In the genomic region with DNA sequence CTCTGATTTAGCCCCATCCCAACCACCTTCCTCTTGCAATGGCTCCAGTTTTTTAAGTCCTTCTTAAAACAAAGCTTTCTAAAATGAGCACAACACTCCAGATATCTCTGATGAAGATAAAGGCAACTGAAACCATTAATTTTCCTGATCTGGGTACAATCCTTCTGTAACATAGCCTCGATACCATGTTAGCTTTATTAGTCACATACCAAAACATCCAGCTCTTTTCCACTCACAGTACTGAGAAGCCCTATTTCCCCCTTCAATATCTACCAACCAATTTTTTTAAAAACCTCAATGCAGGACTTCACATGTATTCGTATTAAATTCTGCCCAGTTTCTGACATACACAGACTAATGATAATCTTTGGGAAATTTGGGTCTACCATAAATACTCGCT, we compare ENCODE assay signal across 12 cellular contexts.
DNase-seq lines count a peak whose midpoint lies in the region; ATAC-seq and TF ChIP-seq lines count a peak whose summit lies in the region.
"Had no signal": no experiment of that assay in that cellular context is flagged by ENCODE, and none has a peak within 500 bp of the region (broad histone marks: within the 10 kb centered on the region; RNA-seq: fewer than 3 reads in every experiment).

No MANE protein-coding gene starts in this region.

- POLR2A ChIA-PET in activated CD4-positive, alpha-beta T cell treated with anti-CD3 and anti-CD28 coated beads for 36 hours (lab: Charles Lee): no interaction called here
- POLR2A ChIA-PET in Panc1 (lab: Charles Lee): interaction anchor here (0.5 kb wide), 1 partner anchor 312 kb away, joined by 4 read pairs; no protein-coding TSS in a partner anchor

- no peak overlapping the region for H2AFZ ChIP-seq in osteoblast (ENCODE audit: low read length)

- no peak for ATAC-seq in activated CD4-positive, alpha-beta T cell treated with anti-CD3 and anti-CD28 coated beads for 36 hours
- ATAC-seq in Panc1 (peak; percentile 52; the same call in 1 of the 2 replicates), HG02973 (IDR thresholded peaks at IDR 0.05; ENCODE audit: unreplicated experiment) (no peak), GM18498 (IDR thresholded peaks at IDR 0.05; ENCODE audit: unreplicated experiment) (no peak)
- no peak for ATAC-seq in central memory CD8-positive, alpha-beta T cell (replicated peaks; ENCODE audit: extremely low read depth, poor library complexity, severe bottlenecking)

- H3K9me3 Mint-ChIP-seq in activated CD4-positive, alpha-beta T cell treated with anti-CD3 and anti-CD28 coated beads for 36 hours (ENCODE audit: low read depth): no peaks in the 10 kb centered on the region
- H3K9me3 Mint-ChIP-seq in central memory CD8-positive, alpha-beta T cell: no peaks in the 10 kb centered on the region

- DNase-seq in activated CD4-positive, alpha-beta T cell treated with anti-CD3 and anti-CD28 coated beads for 36 hours: no peak
- no peak for DNase-seq in activated CD4-positive, alpha-beta T cell treated with anti-CD3 and anti-CD28 coated beads, Interleukin-2, amount 50 U/mL, for 4 hours
- DNase-seq in Panc1 (ENCODE audit: low read depth, low spot score) (no peak), osteoblast (ENCODE audit: insufficient read length, low spot score, missing footprints) (peak; percentile 64)
- DNase-seq in central memory CD8-positive, alpha-beta T cell (ENCODE audit: low spot score in 2 of 2): no peak
- no peak for DNase-seq in stimulated activated CD4-positive, alpha-beta T cell treated with anti-CD3 and anti-CD28 coated beads, Interleukin-2, amount 100 ng/mL, for 48 hours
- DNase-seq: activated CD4-positive, alpha-beta T cell treated with anti-CD3 and anti-CD28 coated beads, Interleukin-2, amount 50 U/mL, for 1 hour; left cardiac atrium; NCI-H1092 treated with DMSO at 0.1 percent for 48 hours; NCI-H69 had no signal

- H3K9me3 ChIP-seq in Panc1 (ENCODE audit: control insufficient read depth, insufficient read depth, low read depth, low read length) (no peaks in the 10 kb centered on the region), osteoblast (ENCODE audit: low read depth, low read length) (no peaks in the 10 kb centered on the region)

- no TSS peak for BruUV-seq in Panc1 (replicated peaks; lab: Mats Ljungman, UMichigan)

- peak overlapping the region; percentile 73 for H3K4me3 Mint-ChIP-seq in activated CD4-positive, alpha-beta T cell treated with anti-CD3 and anti-CD28 coated beads for 36 hours
- H3K4me3 Mint-ChIP-seq in central memory CD8-positive, alpha-beta T cell: peak overlapping the region; percentile 66

- H3K27me3 ChIP-seq in Panc1 (ENCODE audit: control insufficient read depth, insufficient read depth, low read length) (no peaks in the 10 kb centered on the region), osteoblast (ENCODE audit: insufficient read depth, low read length) (no peaks in the 10 kb centered on the region)

- H3K27ac ChIP-seq in Panc1 (ENCODE audit: low read length): 0 out of 2 replicates have a peak overlapping the region, but pooled peaks have one; percentile 15
- H3K27ac ChIP-seq in osteoblast (ENCODE audit: low read depth, low read length): peak overlapping the region; percentile 45

- TF ChIP-seq CTCF in Panc1 (IDR thresholded peaks at IDR 0.05) (no peak), osteoblast (IDR thresholded peaks at IDR 0.05; ENCODE audit: extremely low read depth, low read depth, low read length) (no peak)

- H3K27ac Mint-ChIP-seq in activated CD4-positive, alpha-beta T cell treated with anti-CD3 and anti-CD28 coated beads for 36 hours: peak overlapping the region; percentile 97
- H3K27ac Mint-ChIP-seq in central memory CD8-positive, alpha-beta T cell (ENCODE audit: low read depth): peak overlapping the region; percentile 87

- intact Hi-C loops in activated CD4-positive, alpha-beta T cell treated with anti-CD3 and anti-CD28 coated beads for 36 hours (cut with DNase I, micrococcal nuclease): loop anchor here in 1 of 2 experiments (5.0 kb wide), 2 partner anchors 34 to 84 kb away; no protein-coding TSS in a partner anchor
- intact Hi-C loops in Panc1 (cut with micrococcal nuclease; ENCODE audit: unreplicated experiment): no loop called here

- H4K20me1 ChIP-seq in osteoblast (ENCODE audit: insufficient read depth, low read length): peaks cover 72% of the 10 kb centered on the region

- CTCF ChIA-PET in activated CD4-positive, alpha-beta T cell treated with anti-CD3 and anti-CD28 coated beads for 36 hours (lab: Charles Lee): interaction anchor here (1.0 to 1.8 kb wide), 4 partner anchors 21 to 111 kb away, joined by 3 to 7 read pairs (median 6); no protein-coding TSS in a partner anchor
- CTCF ChIA-PET in Panc1 (lab: Charles Lee): no interaction called here

- in situ Hi-C loops in Panc1 (cut with HindIII; ENCODE audit: low pct_unique_long_range_greater_than_20kb, low sequenced_read_pairs): no loop called here

- no peaks in the 10 kb centered on the region for H3K27me3 Mint-ChIP-seq in activated CD4-positive, alpha-beta T cell treated with anti-CD3 and anti-CD28 coated beads for 36 hours
- H3K27me3 Mint-ChIP-seq in central memory CD8-positive, alpha-beta T cell: no peaks in the 10 kb centered on the region

- H3K4me1 Mint-ChIP-seq in activated CD4-positive, alpha-beta T cell treated with anti-CD3 and anti-CD28 coated beads for 36 hours: peaks cover 68% of the 10 kb centered on the region
- H3K4me1 Mint-ChIP-seq in central memory CD8-positive, alpha-beta T cell: peaks cover 54% of the 10 kb centered on the region

- peaks cover 5% of the 10 kb centered on the region for H3K36me3 Mint-ChIP-seq in activated CD4-positive, alpha-beta T cell treated with anti-CD3 and anti-CD28 coated beads for 36 hours (ENCODE audit: low read depth)
- H3K36me3 Mint-ChIP-seq in central memory CD8-positive, alpha-beta T cell (ENCODE audit: insufficient read depth): peaks cover 1% of the 10 kb centered on the region

- no peak overlapping the region for H3K4me3 ChIP-seq in Panc1 (ENCODE audit: low read depth in 2 of 2, low read length in 2 of 2)
- H3K4me3 ChIP-seq in osteoblast (ENCODE audit: insufficient read depth, low read length): no peak overlapping the region

- H3K79me2 ChIP-seq in osteoblast (ENCODE audit: insufficient read depth, low read length): peaks cover 99% of the 10 kb centered on the region

- H3K4me1 ChIP-seq in Panc1 (ENCODE audit: control insufficient read depth, insufficient read depth, low read length) (peaks cover 48% of the 10 kb centered on the region), osteoblast (ENCODE audit: insufficient read depth, low read length) (peaks cover 19% of the 10 kb centered on the region)

- H3K36me3 ChIP-seq in Panc1 (ENCODE audit: control insufficient read depth, insufficient read depth, low read length) (no peaks in the 10 kb centered on the region), osteoblast (ENCODE audit: insufficient read depth, low read length) (no peaks in the 10 kb centered on the region)

- peak overlapping the region; percentile 57 for H3K4me2 ChIP-seq in osteoblast (ENCODE audit: insufficient read depth, low read length)
